In genomic region chr5:167580608-167581007, GRCh38 we compare ENCODE assay signal across 25 cellular contexts.
DNase-seq lines count a peak whose midpoint lies in the region; FAIRE-seq and TF ChIP-seq lines count a peak whose summit lies in the region.
"Had no signal": no experiment of that assay in that cellular context is flagged by ENCODE, and none has a peak within 500 bp of the region (broad histone marks: within the 10 kb centered on the region; RNA-seq: fewer than 3 reads in every experiment).

No MANE protein-coding gene starts in this region.

- CTCF ChIA-PET in endothelial cell of umbilical vein (lab: Charles Lee), result no interaction called here

- BruUV-seq in endothelial cell of umbilical vein (replicated peaks; lab: Mats Ljungman, UMichigan), result no TSS peak

- H4K20me1 ChIP-seq in BLaER1 treated with 17β-estradiol and CSF1 and Interleukin-3, amounts not matched to agents 10 nM and 100 nM, result no peaks in the 10 kb centered on the region
- no peaks in the 10 kb centered on the region for H4K20me1 ChIP-seq in endothelial cell of umbilical vein (replicated peaks; ENCODE audit: control insufficient read depth, extremely low read depth, insufficient read depth, low read length)

- peak; percentile 9 for DNase-seq in NCI-H82 (lab: John Stamatoyannopoulos, UW)
- no peak for DNase-seq in NCI-H82 treated with DMSO at 0.1 percent for 48 hours (lab: John Stamatoyannopoulos, UW; ENCODE audit: unreplicated experiment)
- DNase-seq in endothelial cell of umbilical vein (ENCODE audit: low read depth, low spot score), result no peak
- no peak for DNase-seq in NOMO-1 (lab: John Stamatoyannopoulos, UW; ENCODE audit: unreplicated experiment in 2 of 2)
- DNase-seq in NCI-H2081 (lab: John Stamatoyannopoulos, UW), result no peak
- DNase-seq: ACHN; BE2C; C1 segment of cervical spinal cord; CD4-positive, alpha-beta memory T cell; CD4-positive, CD25-positive, alpha-beta regulatory T cell; CD8-positive, alpha-beta memory T cell; COR-L47; DMS 273 treated with DMSO at 0.1 percent for 48 hours; DMS153; DMS53; DMS79; DND-41; EL; GDM1 had no signal

- H3K9me1 ChIP-seq in endothelial cell of umbilical vein (replicated peaks; ENCODE audit: control insufficient read depth, extremely low read depth, insufficient read depth, low read length), result no peaks in the 10 kb centered on the region

- H3K27me3 ChIP-seq in BLaER1 treated with 17β-estradiol and CSF1 and Interleukin-3, amounts not matched to agents 10 nM and 100 nM, result peaks cover 0 to 17% (median 4%) of the 10 kb centered on the region in 11 experiments; a peak in 17 of 22 replicates
- H3K27me3 ChIP-seq in endothelial cell of umbilical vein (ENCODE audit: control insufficient read depth in 2 of 2, insufficient read depth in 2 of 2, low read length in 2 of 2), result no peaks in the 10 kb centered on the region

- H2AFZ ChIP-seq in endothelial cell of umbilical vein (ENCODE audit: low read depth, low read length), result no peak overlapping the region

- peaks cover 0 to 31% (median 0%) of the 10 kb centered on the region in 11 experiments; a peak in 3 of 22 replicates for H3K36me3 ChIP-seq in BLaER1 treated with 17β-estradiol and CSF1 and Interleukin-3, amounts not matched to agents 10 nM and 100 nM
- no peaks in the 10 kb centered on the region for H3K36me3 ChIP-seq in endothelial cell of umbilical vein (ENCODE audit: control insufficient read depth in 2 of 2, extremely low read depth in 1 of 2, insufficient read depth in 2 of 2, low read length in 2 of 2)
- H3K36me3 ChIP-seq: BE2C had no signal

- intact Hi-C loops in endothelial cell of umbilical vein (cut with micrococcal nuclease), result no loop called here

- H3K9ac ChIP-seq in BLaER1 treated with 17β-estradiol and CSF1 and Interleukin-3, amounts not matched to agents 10 nM and 100 nM, result peak overlapping the region in 10 of 11 experiments; percentile 25 to 76 (median 70); a peak in 19 of 22 replicates
- no peak overlapping the region for H3K9ac ChIP-seq in endothelial cell of umbilical vein (replicated peaks; ENCODE audit: extremely low read depth, insufficient read depth, low read length)

- H3K27ac ChIP-seq in BLaER1 treated with 17β-estradiol and CSF1 and Interleukin-3, amounts not matched to agents 10 nM and 100 nM, result peak overlapping the region in 9 of 11 experiments; percentile 54 to 83 (median 76); a peak in 18 of 22 replicates
- H3K27ac ChIP-seq in endothelial cell of umbilical vein (ENCODE audit: insufficient read depth, low read depth, low read length), result no peak overlapping the region
- H3K27ac ChIP-seq: 22Rv1, A549 had no signal

- POLR2A ChIA-PET in endothelial cell of umbilical vein (lab: Charles Lee), result no interaction called here

- TF ChIP-seq POLR2A in endothelial cell of umbilical vein (IDR thresholded peaks at IDR 0.05; ENCODE audit: low read depth, low read length), result no peak

- peak overlapping the region; percentile 82 to 99 (median 91) for H3K4me2 ChIP-seq in BLaER1 treated with 17β-estradiol and CSF1 and Interleukin-3, amounts not matched to agents 10 nM and 100 nM
- H3K4me2 ChIP-seq in endothelial cell of umbilical vein (ENCODE audit: insufficient read depth, low read length), result no peak overlapping the region
- H3K4me2 ChIP-seq: A549 had no signal

- H3K79me2 ChIP-seq in endothelial cell of umbilical vein (ENCODE audit: control insufficient read depth, insufficient read depth, low read length), result no peaks in the 10 kb centered on the region

- FAIRE-seq in endothelial cell of umbilical vein (lab: Jason Lieb, UNC), result peak; percentile 37
- FAIRE-seq: A549, GM12878, GM12892, GM18507 had no signal

- TF ChIP-seq CTCF in endothelial cell of umbilical vein (IDR thresholded peaks at IDR 0.05; ENCODE audit: extremely low read depth in 1 of 2, insufficient read depth in 1 of 2, low read depth in 1 of 2, low read length in 2 of 2), result no peak

- H3K9me3 ChIP-seq in BLaER1 treated with 17β-estradiol and CSF1 and Interleukin-3, amounts not matched to agents 10 nM and 100 nM (replicated peaks in 1 of 11), result no peaks in the 10 kb centered on the region
- H3K9me3 ChIP-seq in endothelial cell of umbilical vein (replicated peaks; ENCODE audit: control insufficient read depth, insufficient read depth, low read length), result no peaks in the 10 kb centered on the region
- H3K9me3 ChIP-seq: A549, BE2C had no signal

- H3K4me1 ChIP-seq in BLaER1 treated with 17β-estradiol and CSF1 and Interleukin-3, amounts not matched to agents 10 nM and 100 nM, result peaks cover 38 to 76% (median 57%) of the 10 kb centered on the region in 10 experiments
- no peaks in the 10 kb centered on the region for H3K4me1 ChIP-seq in endothelial cell of umbilical vein (ENCODE audit: control insufficient read depth, extremely low read depth, insufficient read depth, low read length)
- H3K4me1 ChIP-seq: BE2C had no signal

- dilution Hi-C loops in endothelial cell of umbilical vein (cut with MboI; ENCODE audit: extremely low pct_ligation_motif_present, low sequenced_read_pairs), result no loop called here

- H3K4me3 ChIP-seq in BLaER1 treated with 17β-estradiol and CSF1 and Interleukin-3, amounts not matched to agents 10 nM and 100 nM, result peak overlapping the region; percentile 38 to 65 (median 49); a peak in 18 of 20 replicates
- no peak overlapping the region for H3K4me3 ChIP-seq in endothelial cell of umbilical vein (replicated peaks in 1 of 3; ENCODE audit: insufficient read depth in 1 of 3, low read depth in 1 of 3, low read length in 3 of 3)
- H3K4me3 ChIP-seq: A549, GM12878 had no signal

TF ChIP-seq in endothelial cell of umbilical vein, 7 proteins besides CTCF, POLR2A, EP300 and RAD21:
- TF ChIP-seq FOS (IDR thresholded peaks at IDR 0.05; ENCODE audit: borderline replicate concordance, insufficient read depth, low read length), result no peak
- no peak for TF ChIP-seq EZH2 (IDR thresholded peaks at IDR 0.05; ENCODE audit: borderline replicate concordance, low read depth, low read length, severe bottlenecking)

Comparison
In these comparisons a context has a peak if more than half of its experiments do, and no peak if none do; other contexts are left out.
1. H3K4me3 ChIP-seq: peak in BLaER1 treated with 17β-estradiol and CSF1 and Interleukin-3, amounts not matched to agents 10 nM and 100 nM (10 of 10); none in endothelial cell of umbilical vein (0 of 3).